In the genomic region with DNA sequence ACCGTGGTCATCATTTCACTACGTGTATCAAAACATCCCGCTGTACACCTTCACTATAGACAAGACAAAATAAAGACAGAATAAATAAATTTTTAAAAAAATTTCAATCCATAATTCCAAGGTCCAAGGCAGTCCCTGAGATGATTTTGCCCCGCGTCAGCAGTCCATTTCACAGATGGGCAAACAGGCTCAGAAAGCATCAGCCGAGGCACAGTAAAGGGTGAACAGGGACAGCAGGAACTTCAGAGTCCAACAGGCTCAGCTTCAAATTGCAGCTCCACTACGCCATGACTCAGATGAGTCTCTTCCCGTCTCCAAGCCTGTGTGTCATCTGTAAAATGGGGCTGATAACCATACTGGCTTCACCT, we compare ENCODE assay signal across 7 cellular contexts. TPM values are rescaled to one million over a fixed set of nuclear protein-coding genes. Genes with fewer than 3 reads are reported as not detected.
"Had no signal": no experiment of that assay in that cellular context is flagged by ENCODE, and none has a peak within 500 bp of the region (broad histone marks: within the 10 kb centered on the region; RNA-seq: fewer than 3 reads in every experiment).

No MANE protein-coding gene starts in this region.

- H3K27ac ChIP-seq: epithelial cell of prostate, upper lobe of left lung had no signal

- H3K36me3 ChIP-seq: upper lobe of left lung had no signal

- H3K4me3 ChIP-seq: upper lobe of left lung had no signal

- H3K9me3 ChIP-seq: upper lobe of left lung had no signal

- H3K4me1 ChIP-seq: upper lobe of left lung had no signal

- H3K27me3 ChIP-seq: upper lobe of left lung had no signal

- DNase-seq: natural killer cell had no signal

RNA-seq across cellular contexts. Expression of gene MATN1, which starts 15.0 kb away (rescaled TPM):
- total RNA-seq: activated CD4-positive, alpha-beta T cell treated with anti-CD3 and anti-CD28 coated beads, Interleukin-2, amount 10 ng/mL, durations not matched to agents 7 days and 5 days; fibroblast of lung; left ventricle myocardium superior; renal cortical epithelial cell had no signal
- polyA plus RNA-seq: fibroblast of lung had no signal

RNA-seq across cellular contexts. Expression of gene LAPTM5, which starts 49.2 kb away (rescaled TPM):
- total RNA-seq: renal cortical epithelial cell had no signal
